ENCODE assay signal across 8 cellular contexts in genomic region chr10:87817291-87817872, GRCh38. TPM values are rescaled to one million over a fixed set of nuclear protein-coding genes. Genes with fewer than 3 reads are reported as not detected.
DNase-seq lines count a peak whose midpoint lies in the region; ATAC-seq and TF ChIP-seq lines count a peak whose summit lies in the region.

No MANE protein-coding gene starts in this region.

- no peak for TF ChIP-seq CTCF in fibroblast of mammary gland (conservative IDR thresholded peaks at IDR 0.05; ENCODE audit: control insufficient read depth, insufficient read depth, low read depth, low read length)
- TF ChIP-seq CTCF in progenitor cell of endocrine pancreas (IDR thresholded peaks at IDR 0.05; ENCODE audit: unreplicated experiment): no peak

- CTCF ChIA-PET in T-cell (lab: Charles Lee): interaction anchor here (0.6 to 2.5 kb wide), 5 partner anchors 22 to 765 kb away, joined by 3 to 10 read pairs (median 7); partner anchors contain the start of gene RNLS (in 1 of the 2)

- peak overlapping the region; percentile 94 to 97 for H3K27ac Mint-ChIP-seq in T-cell
- peak overlapping the region; percentile 99 for H3K27ac Mint-ChIP-seq in progenitor cell of endocrine pancreas

- peak; percentile 2 for ATAC-seq in HG03066 (IDR thresholded peaks at IDR 0.05; ENCODE audit: low read depth, unreplicated experiment)
- peak; percentile 4 to 14 (median 7) for ATAC-seq in T-cell (replicated peaks in 1 of 4)
- no peak for ATAC-seq in GM18858 (IDR thresholded peaks at IDR 0.05; ENCODE audit: unreplicated experiment)

- H3K27me3 Mint-ChIP-seq in T-cell (no peaks in the 10 kb centered on the region), progenitor cell of endocrine pancreas (no peaks in the 10 kb centered on the region)

- H3K4me3 Mint-ChIP-seq in T-cell: peak overlapping the region; percentile 90 to 99 (median 97)
- peak overlapping the region; percentile 85 for H3K4me3 Mint-ChIP-seq in progenitor cell of endocrine pancreas (ENCODE audit: low read depth)

- peak; percentile 64 for DNase-seq in stimulated activated naive CD4-positive, alpha-beta T cell treated with Interleukin-2 at 50 U/mL for 16 hours (lab: John Stamatoyannopoulos, UW)
- DNase-seq in stimulated activated naive CD4-positive, alpha-beta T cell (lab: John Stamatoyannopoulos, UW): no peak
- DNase-seq in T-cell: peak in 5 of 34 experiments; percentile 2 to 14 (median 9)
- DNase-seq in fibroblast of mammary gland (ENCODE audit: low read depth): no peak
- DNase-seq in progenitor cell of endocrine pancreas (ENCODE audit: low spot score, unreplicated experiment): no peak
- DNase-seq in NCI-H1930 (lab: John Stamatoyannopoulos, UW): no peak

- no peaks in the 10 kb centered on the region for H3K9me3 Mint-ChIP-seq in T-cell
- H3K9me3 Mint-ChIP-seq in progenitor cell of endocrine pancreas (ENCODE audit: low read depth): no peaks in the 10 kb centered on the region

- POLR2A ChIA-PET in T-cell (lab: Charles Lee): interaction anchor here (0.6 to 1.9 kb wide), 2 partner anchors 18 to 45 kb away, joined by 3 to 8 read pairs; partner anchors contain the start of genes KLLN (in 1 of the 2) and PTEN (in 1 of the 2)

- H3K4me3 ChIP-seq in fibroblast of mammary gland (ENCODE audit: control insufficient read depth, low read depth, low read length): peak overlapping the region; percentile 93

- H3K36me3 Mint-ChIP-seq in T-cell: peaks cover 4% of the 10 kb centered on the region
- peaks cover 5% of the 10 kb centered on the region for H3K36me3 Mint-ChIP-seq in progenitor cell of endocrine pancreas (ENCODE audit: insufficient read depth)

- H3K4me1 Mint-ChIP-seq in T-cell (peaks cover 38 to 40% (median 40%) of the 10 kb centered on the region in 3 donors), progenitor cell of endocrine pancreas (ENCODE audit: low read depth) (peaks cover 18% of the 10 kb centered on the region)

RNA-seq across cellular contexts. Expression of gene ATAD1, which starts 0.6 kb away (rescaled TPM):
- total RNA-seq in T-cell: 10 to 100 TPM; 35.2 to 43.8 (median 42.1) TPM
- 45.8 and 52.1 TPM in 2 replicates for total RNA-seq in progenitor cell of endocrine pancreas

RNA-seq across cellular contexts. Expression of gene KLLN, which starts 46.0 kb away (rescaled TPM):
- 1 to 10 TPM in 1 of 5 donors, under 1 TPM in 4; 0.50 to 1.0 (median 0.60) TPM for total RNA-seq in T-cell
- 0.53 and 0.87 TPM in 2 replicates for total RNA-seq in progenitor cell of endocrine pancreas

RNA-seq across cellular contexts. Expression of gene PTEN, which starts 46.0 kb away (rescaled TPM):
- 10 to 100 TPM; 59.9 to 98.7 (median 66.9) TPM for total RNA-seq in T-cell
- 66.7 and 71.0 TPM in 2 replicates for total RNA-seq in progenitor cell of endocrine pancreas
